Comparison of ENCODE assay signal across 1 cellular context in the genomic region with DNA sequence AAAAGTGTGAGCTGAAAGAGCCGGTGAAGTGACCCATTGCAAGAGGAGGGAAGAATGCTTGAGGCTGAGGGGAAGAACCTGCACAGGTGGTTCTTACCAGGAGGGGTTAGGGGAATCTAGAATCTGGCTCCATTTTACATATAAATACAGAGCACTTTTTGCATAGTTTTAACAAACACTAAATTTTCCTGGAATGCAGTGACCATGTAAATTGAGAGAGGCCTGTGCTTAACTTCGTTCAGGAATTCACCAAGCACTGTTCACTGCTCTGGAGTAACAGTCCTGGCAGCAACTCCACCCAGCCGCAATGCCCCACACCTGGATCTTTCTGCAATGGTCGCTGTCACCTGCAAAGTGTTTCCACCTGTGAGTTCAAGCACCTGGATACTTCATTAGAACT.
TF ChIP-seq lines count a peak whose summit lies in the region.

No MANE protein-coding gene starts in this region.

TF ChIP-seq in GM12878, 131 proteins besides CTCF, POLR2A, EP300 and RAD21:
- TF ChIP-seq NFXL1 (IDR thresholded peaks at IDR 0.05; ENCODE audit: borderline replicate concordance): peak; percentile 67; the same call in 1 of the 2 replicates
- TF ChIP-seq NRF1 (conservative IDR thresholded peaks at IDR 0.05; ENCODE audit: low read depth, low read length): no peak
